1 cellular context compared by ENCODE assay signal in the genomic region with DNA sequence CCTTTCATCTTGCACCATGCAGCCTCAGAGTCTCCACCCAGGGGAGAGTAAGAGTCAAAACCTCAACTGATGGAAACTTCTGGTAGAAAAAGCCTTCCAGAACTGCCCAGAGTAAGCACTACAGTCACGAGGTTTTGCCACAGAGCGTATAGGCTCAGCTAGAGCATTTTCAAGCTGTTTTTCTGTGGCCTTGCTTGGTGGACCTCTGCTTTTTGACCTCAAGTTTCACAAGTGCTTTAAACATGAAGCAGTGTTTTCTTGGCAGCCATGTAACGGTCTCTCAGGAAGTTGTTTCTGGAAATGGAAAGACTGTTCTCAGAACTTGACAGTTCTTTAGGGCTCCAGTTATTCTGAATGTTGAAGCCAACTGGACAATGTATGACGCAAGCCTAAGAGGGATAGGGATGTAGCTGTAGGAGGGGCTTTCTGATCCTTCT.
TF ChIP-seq lines count a peak whose summit lies in the region.

No MANE protein-coding gene starts in this region.

TF ChIP-seq in HepG2, 621 proteins besides CTCF, POLR2A, EP300 and RAD21 (continued from another document and continues in another):
- TF ChIP-seq, protein P1, sequence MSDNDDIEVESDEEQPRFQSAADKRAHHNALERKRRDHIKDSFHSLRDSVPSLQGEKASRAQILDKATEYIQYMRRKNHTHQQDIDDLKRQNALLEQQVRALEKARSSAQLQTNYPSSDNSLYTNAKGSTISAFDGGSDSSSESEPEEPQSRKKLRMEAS (IDR thresholded peaks at IDR 0.05): peak; percentile 41; the same call in 1 of the 2 replicates
- TF ChIP-seq ZNF724P (CRISPR knock-in tag; IDR thresholded peaks at IDR 0.05; ENCODE audit: borderline replicate concordance): no peak
- TF ChIP-seq, protein P2, sequence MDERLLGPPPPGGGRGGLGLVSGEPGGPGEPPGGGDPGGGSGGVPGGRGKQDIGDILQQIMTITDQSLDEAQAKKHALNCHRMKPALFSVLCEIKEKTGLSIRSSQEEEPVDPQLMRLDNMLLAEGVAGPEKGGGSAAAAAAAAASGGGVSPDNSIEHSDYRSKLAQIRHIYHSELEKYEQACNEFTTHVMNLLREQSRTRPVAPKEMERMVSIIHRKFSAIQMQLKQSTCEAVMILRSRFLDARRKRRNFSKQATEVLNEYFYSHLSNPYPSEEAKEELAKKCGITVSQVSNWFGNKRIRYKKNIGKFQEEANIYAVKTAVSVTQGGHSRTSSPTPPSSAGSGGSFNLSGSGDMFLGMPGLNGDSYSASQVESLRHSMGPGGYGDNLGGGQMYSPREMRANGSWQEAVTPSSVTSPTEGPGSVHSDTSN (CRISPR knock-in tag; IDR thresholded peaks at IDR 0.05): no peak
- TF ChIP-seq ZBTB20 (CRISPR knock-in tag; IDR thresholded peaks at IDR 0.05; ENCODE audit: borderline replicate concordance, low read depth): no peak
- TF ChIP-seq, protein P3, sequence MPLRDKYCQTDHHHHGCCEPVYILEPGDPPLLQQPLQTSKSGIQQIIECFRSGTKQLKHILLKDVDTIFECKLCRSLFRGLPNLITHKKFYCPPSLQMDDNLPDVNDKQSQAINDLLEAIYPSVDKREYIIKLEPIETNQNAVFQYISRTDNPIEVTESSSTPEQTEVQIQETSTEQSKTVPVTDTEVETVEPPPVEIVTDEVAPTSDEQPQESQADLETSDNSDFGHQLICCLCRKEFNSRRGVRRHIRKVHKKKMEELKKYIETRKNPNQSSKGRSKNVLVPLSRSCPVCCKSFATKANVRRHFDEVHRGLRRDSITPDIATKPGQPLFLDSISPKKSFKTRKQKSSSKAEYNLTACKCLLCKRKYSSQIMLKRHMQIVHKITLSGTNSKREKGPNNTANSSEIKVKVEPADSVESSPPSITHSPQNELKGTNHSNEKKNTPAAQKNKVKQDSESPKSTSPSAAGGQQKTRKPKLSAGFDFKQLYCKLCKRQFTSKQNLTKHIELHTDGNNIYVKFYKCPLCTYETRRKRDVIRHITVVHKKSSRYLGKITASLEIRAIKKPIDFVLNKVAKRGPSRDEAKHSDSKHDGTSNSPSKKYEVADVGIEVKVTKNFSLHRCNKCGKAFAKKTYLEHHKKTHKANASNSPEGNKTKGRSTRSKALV (CRISPR knock-in tag; IDR thresholded peaks at IDR 0.05): 0 out of 2 replicates have a peak, but pooled peaks have one; percentile 53
- TF ChIP-seq, protein P4, sequence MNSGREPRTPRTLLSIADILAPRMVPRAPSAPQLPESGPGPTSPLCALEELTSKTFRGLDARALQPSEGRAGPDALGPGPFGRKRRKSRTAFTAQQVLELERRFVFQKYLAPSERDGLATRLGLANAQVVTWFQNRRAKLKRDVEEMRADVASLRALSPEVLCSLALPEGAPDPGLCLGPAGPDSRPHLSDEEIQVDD (CRISPR knock-in tag; IDR thresholded peaks at IDR 0.05; ENCODE audit: borderline replicate concordance): no peak
- no peak for TF ChIP-seq HES4 (CRISPR knock-in tag; IDR thresholded peaks at IDR 0.05; ENCODE audit: borderline replicate concordance)
- TF ChIP-seq RFX3 (CRISPR knock-in tag; IDR thresholded peaks at IDR 0.05): no peak
- no peak for TF ChIP-seq GTF2F1 (IDR thresholded peaks at IDR 0.05; ENCODE audit: low read length)
- TF ChIP-seq RARA (CRISPR knock-in tag; IDR thresholded peaks at IDR 0.05): no peak
- TF ChIP-seq PHF21A (CRISPR knock-in tag; IDR thresholded peaks at IDR 0.05): no peak
- peak; percentile 52; the same call in 1 of the 2 replicates for TF ChIP-seq CEBPB (IDR thresholded peaks at IDR 0.05; ENCODE audit: borderline replicate concordance, low read depth, low read length)
- TF ChIP-seq ZBTB21 (CRISPR knock-in tag; IDR thresholded peaks at IDR 0.05): no peak
- TF ChIP-seq, protein P5, sequence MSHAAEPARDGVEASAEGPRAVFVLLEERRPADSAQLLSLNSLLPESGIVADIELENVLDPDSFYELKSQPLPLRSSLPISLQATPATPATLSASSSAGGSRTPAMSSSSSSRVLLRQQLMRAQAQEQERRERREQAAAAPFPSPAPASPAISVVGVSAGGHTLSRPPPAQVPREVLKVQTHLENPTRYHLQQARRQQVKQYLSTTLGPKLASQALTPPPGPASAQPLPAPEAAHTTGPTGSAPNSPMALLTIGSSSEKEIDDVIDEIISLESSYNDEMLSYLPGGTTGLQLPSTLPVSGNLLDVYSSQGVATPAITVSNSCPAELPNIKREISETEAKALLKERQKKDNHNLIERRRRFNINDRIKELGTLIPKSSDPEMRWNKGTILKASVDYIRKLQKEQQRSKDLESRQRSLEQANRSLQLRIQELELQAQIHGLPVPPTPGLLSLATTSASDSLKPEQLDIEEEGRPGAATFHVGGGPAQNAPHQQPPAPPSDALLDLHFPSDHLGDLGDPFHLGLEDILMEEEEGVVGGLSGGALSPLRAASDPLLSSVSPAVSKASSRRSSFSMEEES (CRISPR knock-in tag; IDR thresholded peaks at IDR 0.05): 0 out of 2 replicates have a peak, but pooled peaks have one; percentile 13
- no peak for TF ChIP-seq ZSCAN12 (CRISPR knock-in tag; IDR thresholded peaks at IDR 0.05)
- TF ChIP-seq POLR2AphosphoS5 (IDR thresholded peaks at IDR 0.05; ENCODE audit: low read depth, low read length): no peak
- TF ChIP-seq BORCS8-MEF2B (CRISPR knock-in tag; IDR thresholded peaks at IDR 0.05): no peak
- TF ChIP-seq, protein P6, sequence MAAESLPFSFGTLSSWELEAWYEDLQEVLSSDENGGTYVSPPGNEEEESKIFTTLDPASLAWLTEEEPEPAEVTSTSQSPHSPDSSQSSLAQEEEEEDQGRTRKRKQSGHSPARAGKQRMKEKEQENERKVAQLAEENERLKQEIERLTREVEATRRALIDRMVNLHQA (CRISPR knock-in tag; IDR thresholded peaks at IDR 0.05): no peak
- TF ChIP-seq, protein P7, sequence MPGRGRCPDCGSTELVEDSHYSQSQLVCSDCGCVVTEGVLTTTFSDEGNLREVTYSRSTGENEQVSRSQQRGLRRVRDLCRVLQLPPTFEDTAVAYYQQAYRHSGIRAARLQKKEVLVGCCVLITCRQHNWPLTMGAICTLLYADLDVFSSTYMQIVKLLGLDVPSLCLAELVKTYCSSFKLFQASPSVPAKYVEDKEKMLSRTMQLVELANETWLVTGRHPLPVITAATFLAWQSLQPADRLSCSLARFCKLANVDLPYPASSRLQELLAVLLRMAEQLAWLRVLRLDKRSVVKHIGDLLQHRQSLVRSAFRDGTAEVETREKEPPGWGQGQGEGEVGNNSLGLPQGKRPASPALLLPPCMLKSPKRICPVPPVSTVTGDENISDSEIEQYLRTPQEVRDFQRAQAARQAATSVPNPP (CRISPR knock-in tag; IDR thresholded peaks at IDR 0.05): no peak
- 0 out of 2 replicates have a peak, but pooled peaks have one; percentile 37 for TF ChIP-seq ZNF878 (CRISPR knock-in tag; IDR thresholded peaks at IDR 0.05)
- no peak for TF ChIP-seq ZNF329 (CRISPR knock-in tag; IDR thresholded peaks at IDR 0.05; ENCODE audit: low read depth)
- TF ChIP-seq MIER3 (CRISPR knock-in tag; IDR thresholded peaks at IDR 0.05; ENCODE audit: borderline replicate concordance): no peak
- TF ChIP-seq POLR2AphosphoS2 (IDR thresholded peaks at IDR 0.05; ENCODE audit: low read depth, low read length): no peak
- no peak for TF ChIP-seq DNMT3B (CRISPR knock-in tag; conservative IDR thresholded peaks at IDR 0.05)
- no peak for TF ChIP-seq ZSCAN22 (CRISPR knock-in tag; IDR thresholded peaks at IDR 0.05)
- TF ChIP-seq ZKSCAN1 (IDR thresholded peaks at IDR 0.05; ENCODE audit: low read length): no peak
- TF ChIP-seq ZNF615 (CRISPR knock-in tag; IDR thresholded peaks at IDR 0.05; ENCODE audit: borderline replicate concordance): no peak
- TF ChIP-seq, protein P8, sequence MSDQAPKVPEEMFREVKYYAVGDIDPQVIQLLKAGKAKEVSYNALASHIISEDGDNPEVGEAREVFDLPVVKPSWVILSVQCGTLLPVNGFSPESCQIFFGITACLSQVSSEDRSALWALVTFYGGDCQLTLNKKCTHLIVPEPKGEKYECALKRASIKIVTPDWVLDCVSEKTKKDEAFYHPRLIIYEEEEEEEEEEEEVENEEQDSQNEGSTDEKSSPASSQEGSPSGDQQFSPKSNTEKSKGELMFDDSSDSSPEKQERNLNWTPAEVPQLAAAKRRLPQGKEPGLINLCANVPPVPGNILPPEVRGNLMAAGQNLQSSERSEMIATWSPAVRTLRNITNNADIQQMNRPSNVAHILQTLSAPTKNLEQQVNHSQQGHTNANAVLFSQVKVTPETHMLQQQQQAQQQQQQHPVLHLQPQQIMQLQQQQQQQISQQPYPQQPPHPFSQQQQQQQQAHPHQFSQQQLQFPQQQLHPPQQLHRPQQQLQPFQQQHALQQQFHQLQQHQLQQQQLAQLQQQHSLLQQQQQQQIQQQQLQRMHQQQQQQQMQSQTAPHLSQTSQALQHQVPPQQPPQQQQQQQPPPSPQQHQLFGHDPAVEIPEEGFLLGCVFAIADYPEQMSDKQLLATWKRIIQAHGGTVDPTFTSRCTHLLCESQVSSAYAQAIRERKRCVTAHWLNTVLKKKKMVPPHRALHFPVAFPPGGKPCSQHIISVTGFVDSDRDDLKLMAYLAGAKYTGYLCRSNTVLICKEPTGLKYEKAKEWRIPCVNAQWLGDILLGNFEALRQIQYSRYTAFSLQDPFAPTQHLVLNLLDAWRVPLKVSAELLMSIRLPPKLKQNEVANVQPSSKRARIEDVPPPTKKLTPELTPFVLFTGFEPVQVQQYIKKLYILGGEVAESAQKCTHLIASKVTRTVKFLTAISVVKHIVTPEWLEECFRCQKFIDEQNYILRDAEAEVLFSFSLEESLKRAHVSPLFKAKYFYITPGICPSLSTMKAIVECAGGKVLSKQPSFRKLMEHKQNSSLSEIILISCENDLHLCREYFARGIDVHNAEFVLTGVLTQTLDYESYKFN (CRISPR knock-in tag; conservative IDR thresholded peaks at IDR 0.05): no peak
- no peak for TF ChIP-seq RFX1 (IDR thresholded peaks at IDR 0.05)
- TF ChIP-seq ZNF781 (CRISPR knock-in tag; IDR thresholded peaks at IDR 0.05; ENCODE audit: borderline replicate concordance, not compliant biosample characterization): no peak
- TF ChIP-seq ZNF333 (CRISPR knock-in tag; IDR thresholded peaks at IDR 0.05; ENCODE audit: borderline replicate concordance): no peak
- TF ChIP-seq ZNF468 (CRISPR knock-in tag; IDR thresholded peaks at IDR 0.05): no peak
- TF ChIP-seq MED8 (CRISPR knock-in tag; IDR thresholded peaks at IDR 0.05; ENCODE audit: insufficient replicate concordance): no peak
- no peak for TF ChIP-seq HNF4G (IDR thresholded peaks at IDR 0.05; ENCODE audit: borderline replicate concordance, low read depth, low read length)
- no peak for TF ChIP-seq HNF4G (CRISPR knock-in tag; IDR thresholded peaks at IDR 0.05; ENCODE audit: borderline replicate concordance, low read depth)
- no peak; the same call in 1 of the 2 replicates for TF ChIP-seq SMC3 (IDR thresholded peaks at IDR 0.05; ENCODE audit: low read length)
- no peak for TF ChIP-seq FOXC1 (CRISPR knock-in tag; IDR thresholded peaks at IDR 0.05; ENCODE audit: borderline replicate concordance)
- TF ChIP-seq WIZ (CRISPR knock-in tag; IDR thresholded peaks at IDR 0.05): 0 out of 2 replicates have a peak, but pooled peaks have one; percentile 46
- no peak for TF ChIP-seq KAT8 (CRISPR knock-in tag; IDR thresholded peaks at IDR 0.05)
- TF ChIP-seq, protein P9, sequence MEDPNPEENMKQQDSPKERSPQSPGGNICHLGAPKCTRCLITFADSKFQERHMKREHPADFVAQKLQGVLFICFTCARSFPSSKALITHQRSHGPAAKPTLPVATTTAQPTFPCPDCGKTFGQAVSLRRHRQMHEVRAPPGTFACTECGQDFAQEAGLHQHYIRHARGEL (CRISPR knock-in tag; IDR thresholded peaks at IDR 0.05): no peak
- TF ChIP-seq MEIS1 (CRISPR knock-in tag; IDR thresholded peaks at IDR 0.05; ENCODE audit: borderline replicate concordance): no peak
- TF ChIP-seq ZNF703 (CRISPR knock-in tag; IDR thresholded peaks at IDR 0.05; ENCODE audit: borderline replicate concordance): no peak
- no peak for TF ChIP-seq FOXM1 (CRISPR knock-in tag; IDR thresholded peaks at IDR 0.05)
- TF ChIP-seq, protein P10, sequence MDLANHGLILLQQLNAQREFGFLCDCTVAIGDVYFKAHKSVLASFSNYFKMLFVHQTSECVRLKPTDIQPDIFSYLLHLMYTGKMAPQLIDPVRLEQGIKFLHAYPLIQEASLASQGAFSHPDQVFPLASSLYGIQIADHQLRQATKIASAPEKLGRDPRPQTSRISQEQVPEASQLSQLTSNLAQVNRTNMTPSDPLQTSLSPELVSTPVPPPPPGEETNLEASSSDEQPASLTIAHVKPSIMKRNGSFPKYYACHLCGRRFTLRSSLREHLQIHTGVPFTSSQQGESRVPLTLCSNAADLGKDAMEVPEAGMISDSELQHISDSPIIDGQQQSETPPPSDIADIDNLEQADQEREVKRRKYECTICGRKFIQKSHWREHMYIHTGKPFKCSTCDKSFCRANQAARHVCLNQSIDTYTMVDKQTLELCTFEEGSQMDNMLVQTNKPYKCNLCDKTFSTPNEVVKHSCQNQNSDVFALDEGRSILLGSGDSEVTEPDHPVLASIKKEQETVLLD (CRISPR knock-in tag; IDR thresholded peaks at IDR 0.05; ENCODE audit: low read depth): no peak
- no peak for TF ChIP-seq SAP130 (CRISPR knock-in tag; IDR thresholded peaks at IDR 0.05; ENCODE audit: low read depth)
- 0 out of 2 replicates have a peak, but pooled peaks have one; percentile 18 for TF ChIP-seq ZNF264 (CRISPR knock-in tag; IDR thresholded peaks at IDR 0.05)
- no peak for TF ChIP-seq FOXK1 (CRISPR knock-in tag; IDR thresholded peaks at IDR 0.05; ENCODE audit: borderline replicate concordance, low read depth)
- TF ChIP-seq, protein P11, sequence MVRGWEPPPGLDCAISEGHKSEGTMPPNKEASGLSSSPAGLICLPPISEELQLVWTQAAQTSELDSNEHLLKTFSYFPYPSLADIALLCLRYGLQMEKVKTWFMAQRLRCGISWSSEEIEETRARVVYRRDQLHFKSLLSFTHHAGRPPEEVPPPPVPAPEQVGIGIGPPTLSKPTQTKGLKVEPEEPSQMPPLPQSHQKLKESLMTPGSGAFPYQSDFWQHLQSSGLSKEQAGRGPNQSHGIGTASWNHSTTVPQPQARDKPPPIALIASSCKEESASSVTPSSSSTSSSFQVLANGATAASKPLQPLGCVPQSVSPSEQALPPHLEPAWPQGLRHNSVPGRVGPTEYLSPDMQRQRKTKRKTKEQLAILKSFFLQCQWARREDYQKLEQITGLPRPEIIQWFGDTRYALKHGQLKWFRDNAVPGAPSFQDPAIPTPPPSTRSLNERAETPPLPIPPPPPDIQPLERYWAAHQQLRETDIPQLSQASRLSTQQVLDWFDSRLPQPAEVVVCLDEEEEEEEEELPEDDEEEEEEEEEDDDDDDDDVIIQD (CRISPR knock-in tag; IDR thresholded peaks at IDR 0.05; ENCODE audit: low read depth): no peak
- no peak for TF ChIP-seq ARHGAP35 (CRISPR knock-in tag; IDR thresholded peaks at IDR 0.05; ENCODE audit: borderline replicate concordance)
- 0 out of 2 replicates have a peak, but pooled peaks have one; percentile 20 for TF ChIP-seq HOXA3 (CRISPR knock-in tag; IDR thresholded peaks at IDR 0.05)
- TF ChIP-seq, protein P12, sequence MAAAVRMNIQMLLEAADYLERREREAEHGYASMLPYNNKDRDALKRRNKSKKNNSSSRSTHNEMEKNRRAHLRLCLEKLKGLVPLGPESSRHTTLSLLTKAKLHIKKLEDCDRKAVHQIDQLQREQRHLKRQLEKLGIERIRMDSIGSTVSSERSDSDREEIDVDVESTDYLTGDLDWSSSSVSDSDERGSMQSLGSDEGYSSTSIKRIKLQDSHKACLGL (CRISPR knock-in tag; IDR thresholded peaks at IDR 0.05): no peak
- no peak for TF ChIP-seq SATB2 (CRISPR knock-in tag; IDR thresholded peaks at IDR 0.05)
- no peak for TF ChIP-seq BHLHE40 (IDR thresholded peaks at IDR 0.05; ENCODE audit: low read length)
